Comparison of ENCODE assay signal across 8 cellular contexts in genomic region chr17:69326302-69327059, GRCh38. TPM values are rescaled to one million over a fixed set of nuclear protein-coding genes. Genes with fewer than 3 reads are reported as not detected.
DNase-seq lines count a peak whose midpoint lies in the region; ATAC-seq, FAIRE-seq and TF ChIP-seq lines count a peak whose summit lies in the region.

No MANE protein-coding gene starts in this region.

- TF ChIP-seq POLR2A in ovary (IDR thresholded peaks at IDR 0.05) = no peak

- peak overlapping the region; percentile 89 for H3K27ac Mint-ChIP-seq in activated T-cell treated with anti-CD3 and anti-CD28 coated beads, Interleukin-2, amount 50 U/mL, for 72 hours

- DNase-seq in Ammon's horn (ENCODE audit: low spot score) = peak; percentile 21
- no peak for DNase-seq in GM18507 (ENCODE audit: extremely low spot score, insufficient read length, low read depth)
- no peak for DNase-seq in activated T-cell treated with anti-CD3 and anti-CD28 coated beads, Interleukin-2, amount 50 U/mL, for 72 hours
- DNase-seq in globus pallidus (ENCODE audit: low spot score) = peak; percentile 14
- DNase-seq in ovary = no peak
- no peak for DNase-seq in D721Med (ENCODE audit: insufficient read length, low spot score)
- no peak for DNase-seq in epidermal melanocyte (ENCODE audit: insufficient read length, low spot score)

- H3K27ac ChIP-seq in ovary = peak overlapping the region; percentile 29 to 58

- peak overlapping the region; percentile 77 for H3K4me3 ChIP-seq in ovary

- WGBS in ovary, 3 donors = 0 to 1% (median 0%) methylated on average over 51 to 54 of the region's 54 CpGs

- intact Hi-C loops in ovary (cut with DNase I) = no loop called here

- H3K27me3 Mint-ChIP-seq in activated T-cell treated with anti-CD3 and anti-CD28 coated beads, Interleukin-2, amount 50 U/mL, for 72 hours (ENCODE audit: low read depth) = no peaks in the 10 kb centered on the region

- ATAC-seq in HG03439 (IDR thresholded peaks at IDR 0.05; ENCODE audit: unreplicated experiment) = peak; percentile 10
- ATAC-seq in activated T-cell treated with anti-CD3 and anti-CD28 coated beads, Interleukin-2, amount 50 U/mL, for 72 hours (replicated peaks in 1 of 2) = no peak

- peak; percentile 62 for FAIRE-seq in GM18507 (lab: Jason Lieb, UNC)
- no peak for FAIRE-seq in D721Med (lab: Jason Lieb, UNC)

- TF ChIP-seq EP300 in ovary (IDR thresholded peaks at IDR 0.05) = no peak

- peaks cover 10 to 14% of the 10 kb centered on the region in 2 donors for H3K36me3 Mint-ChIP-seq in activated T-cell treated with anti-CD3 and anti-CD28 coated beads, Interleukin-2, amount 50 U/mL, for 72 hours (ENCODE audit: insufficient read depth in 2 of 2)

- peak overlapping the region; percentile 97 to 99 for H3K4me3 Mint-ChIP-seq in activated T-cell treated with anti-CD3 and anti-CD28 coated beads, Interleukin-2, amount 50 U/mL, for 72 hours

- no peaks in the 10 kb centered on the region for H3K36me3 ChIP-seq in ovary

- TF ChIP-seq CTCF in ovary (IDR thresholded peaks at IDR 0.05) (no peak), D721Med (IDR thresholded peaks at IDR 0.05; ENCODE audit: insufficient read depth, missing control alignments) (no peak)

- no peaks in the 10 kb centered on the region for H3K9me3 ChIP-seq in ovary

- peaks cover 42% of the 10 kb centered on the region for H3K4me1 Mint-ChIP-seq in activated T-cell treated with anti-CD3 and anti-CD28 coated beads, Interleukin-2, amount 50 U/mL, for 72 hours (ENCODE audit: low read depth)

- peaks cover 2 to 4% of the 10 kb centered on the region in 2 donors for H3K9me3 Mint-ChIP-seq in activated T-cell treated with anti-CD3 and anti-CD28 coated beads, Interleukin-2, amount 50 U/mL, for 72 hours

- H3K4me1 ChIP-seq in ovary (ENCODE audit: insufficient read depth) = peaks cover 2% of the 10 kb centered on the region

- H3K27me3 ChIP-seq in ovary = no peaks in the 10 kb centered on the region

RNA-seq across cellular contexts. Expression of gene ABCA5, which starts 0.5 kb away (rescaled TPM):
- total RNA-seq in activated T-cell treated with anti-CD3 and anti-CD28 coated beads, Interleukin-2, amount 50 U/mL, for 72 hours = 10 to 100 TPM; 28.5 to 31.1 TPM
- total RNA-seq in ovary = 10 to 100 TPM; 13.6 to 34.1 (median 23.7) TPM
- 10 to 100 TPM in 1 of 2 donors, 1 to 10 TPM in 1; 8.3 to 31.4 TPM for polyA plus RNA-seq in ovary

Comparison
In these comparisons a context has a peak if more than half of its experiments do, and no peak if none do; other contexts are left out.
1. DNase-seq: peak in Ammon's horn (single experiment) and globus pallidus (single experiment); none in GM18507 (single experiment), activated T-cell treated with anti-CD3 and anti-CD28 coated beads, Interleukin-2, amount 50 U/mL, for 72 hours (0 of 2), ovary (0 of 5), D721Med (single experiment) and epidermal melanocyte (single experiment).